ENCODE assay signal across 12 cellular contexts in the genomic region with DNA sequence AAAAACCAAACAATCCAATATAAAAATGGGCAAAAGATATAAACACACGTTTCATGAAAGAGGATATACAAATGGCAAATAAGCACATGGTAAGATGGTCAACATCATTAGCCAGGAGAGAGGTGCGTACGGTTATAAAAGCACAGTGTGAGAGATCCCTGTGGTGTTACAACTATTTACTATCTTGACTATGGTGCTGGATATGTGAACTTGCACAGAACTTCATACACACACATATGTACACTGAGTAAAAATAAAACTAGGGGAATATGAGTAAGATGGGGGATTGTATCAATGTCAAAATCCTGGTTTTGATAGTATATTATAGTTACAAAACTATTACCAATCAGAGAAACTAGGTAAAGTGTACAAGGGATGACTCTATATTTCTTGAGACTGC. TPM values are rescaled to one million over a fixed set of nuclear protein-coding genes. Genes with fewer than 3 reads are reported as not detected.
DNase-seq lines count a peak whose midpoint lies in the region; ATAC-seq, FAIRE-seq and TF ChIP-seq lines count a peak whose summit lies in the region.
"Had no signal": no experiment of that assay in that cellular context is flagged by ENCODE, and none has a peak within 500 bp of the region (broad histone marks: within the 10 kb centered on the region; RNA-seq: fewer than 3 reads in every experiment).

No MANE protein-coding gene starts in this region.

- peak; percentile 9 for FAIRE-seq in A204.1 (lab: Jason Lieb, UNC)
- FAIRE-seq in D721Med (lab: Jason Lieb, UNC), result peak; percentile 63
- peak; percentile 73 for FAIRE-seq in islet of Langerhans (lab: Jason Lieb, UNC)
- FAIRE-seq: A549 had no signal

- DNase-seq in D721Med (ENCODE audit: insufficient read length, low spot score) (no peak), NCI-H2081 treated with DMSO at 0.1 percent for 48 hours (lab: John Stamatoyannopoulos, UW) (peak; percentile 20), cerebellar nuclear complex (lab: John Stamatoyannopoulos, UW) (no peak), dermis blood vessel endothelial cell (no peak)
- DNase-seq: CD8-positive, alpha-beta T cell; COR-L47; DND-41; GDM1 had no signal

- ATAC-seq in HG02763 (IDR thresholded peaks at IDR 0.05; ENCODE audit: unreplicated experiment), result no peak
- ATAC-seq: A549; CD8-positive, alpha-beta T cell had no signal

- no peak for TF ChIP-seq CTCF in D721Med (IDR thresholded peaks at IDR 0.05; ENCODE audit: insufficient read depth, missing control alignments)

RNA-seq across cellular contexts. Expression of a gene that starts 8.4 kb away (rescaled TPM):
- total RNA-seq in dermis blood vessel endothelial cell, result 28.3 and 41.0 TPM in 2 replicates

RNA-seq across cellular contexts. Expression of a gene that starts 8.6 kb away (rescaled TPM):
- 12.4 and 13.8 TPM in 2 replicates for total RNA-seq in dermis blood vessel endothelial cell
